1 cellular context compared by ENCODE assay signal in genomic region chr3:168095611-168096209, GRCh38.
TF ChIP-seq lines count a peak whose summit lies in the region.

A gene with protein sequence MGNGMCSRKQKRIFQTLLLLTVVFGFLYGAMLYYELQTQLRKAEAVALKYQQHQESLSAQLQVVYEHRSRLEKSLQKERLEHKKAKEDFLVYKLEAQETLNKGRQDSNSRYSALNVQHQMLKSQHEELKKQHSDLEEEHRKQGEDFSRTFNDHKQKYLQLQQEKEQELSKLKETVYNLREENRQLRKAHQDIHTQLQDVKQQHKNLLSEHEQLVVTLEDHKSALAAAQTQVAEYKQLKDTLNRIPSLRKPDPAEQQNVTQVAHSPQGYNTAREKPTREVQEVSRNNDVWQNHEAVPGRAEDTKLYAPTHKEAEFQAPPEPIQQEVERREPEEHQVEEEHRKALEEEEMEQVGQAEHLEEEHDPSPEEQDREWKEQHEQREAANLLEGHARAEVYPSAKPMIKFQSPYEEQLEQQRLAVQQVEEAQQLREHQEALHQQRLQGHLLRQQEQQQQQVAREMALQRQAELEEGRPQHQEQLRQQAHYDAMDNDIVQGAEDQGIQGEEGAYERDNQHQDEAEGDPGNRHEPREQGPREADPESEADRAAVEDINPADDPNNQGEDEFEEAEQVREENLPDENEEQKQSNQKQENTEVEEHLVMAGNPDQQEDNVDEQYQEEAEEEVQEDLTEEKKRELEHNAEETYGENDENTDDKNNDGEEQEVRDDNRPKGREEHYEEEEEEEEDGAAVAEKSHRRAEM (minus strand): TSS chr3:168095924. CDS start chr3:168095285, 639 bp downstream.

TF ChIP-seq in GM12878, 131 proteins besides CTCF, POLR2A, EP300 and RAD21 (continued from another document and continues in another):
- TF ChIP-seq, protein P1, sequence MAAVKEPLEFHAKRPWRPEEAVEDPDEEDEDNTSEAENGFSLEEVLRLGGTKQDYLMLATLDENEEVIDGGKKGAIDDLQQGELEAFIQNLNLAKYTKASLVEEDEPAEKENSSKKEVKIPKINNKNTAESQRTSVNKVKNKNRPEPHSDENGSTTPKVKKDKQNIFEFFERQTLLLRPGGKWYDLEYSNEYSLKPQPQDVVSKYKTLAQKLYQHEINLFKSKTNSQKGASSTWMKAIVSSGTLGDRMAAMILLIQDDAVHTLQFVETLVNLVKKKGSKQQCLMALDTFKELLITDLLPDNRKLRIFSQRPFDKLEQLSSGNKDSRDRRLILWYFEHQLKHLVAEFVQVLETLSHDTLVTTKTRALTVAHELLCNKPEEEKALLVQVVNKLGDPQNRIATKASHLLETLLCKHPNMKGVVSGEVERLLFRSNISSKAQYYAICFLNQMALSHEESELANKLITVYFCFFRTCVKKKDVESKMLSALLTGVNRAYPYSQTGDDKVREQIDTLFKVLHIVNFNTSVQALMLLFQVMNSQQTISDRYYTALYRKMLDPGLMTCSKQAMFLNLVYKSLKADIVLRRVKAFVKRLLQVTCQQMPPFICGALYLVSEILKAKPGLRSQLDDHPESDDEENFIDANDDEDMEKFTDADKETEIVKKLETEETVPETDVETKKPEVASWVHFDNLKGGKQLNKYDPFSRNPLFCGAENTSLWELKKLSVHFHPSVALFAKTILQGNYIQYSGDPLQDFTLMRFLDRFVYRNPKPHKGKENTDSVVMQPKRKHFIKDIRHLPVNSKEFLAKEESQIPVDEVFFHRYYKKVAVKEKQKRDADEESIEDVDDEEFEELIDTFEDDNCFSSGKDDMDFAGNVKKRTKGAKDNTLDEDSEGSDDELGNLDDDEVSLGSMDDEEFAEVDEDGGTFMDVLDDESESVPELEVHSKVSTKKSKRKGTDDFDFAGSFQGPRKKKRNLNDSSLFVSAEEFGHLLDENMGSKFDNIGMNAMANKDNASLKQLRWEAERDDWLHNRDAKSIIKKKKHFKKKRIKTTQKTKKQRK (IDR thresholded peaks at IDR 0.05; ENCODE audit: low read depth, low read length): no peak
- no peak for TF ChIP-seq ZSCAN29 (IDR thresholded peaks at IDR 0.05)
- peak; percentile 20 for TF ChIP-seq NR2F1 (conservative IDR thresholded peaks at IDR 0.05)
- TF ChIP-seq GABPA (IDR thresholded peaks at IDR 0.05; ENCODE audit: low read depth): peak; percentile 67; the same call in 1 of the 2 replicates
- TF ChIP-seq, protein P2, sequence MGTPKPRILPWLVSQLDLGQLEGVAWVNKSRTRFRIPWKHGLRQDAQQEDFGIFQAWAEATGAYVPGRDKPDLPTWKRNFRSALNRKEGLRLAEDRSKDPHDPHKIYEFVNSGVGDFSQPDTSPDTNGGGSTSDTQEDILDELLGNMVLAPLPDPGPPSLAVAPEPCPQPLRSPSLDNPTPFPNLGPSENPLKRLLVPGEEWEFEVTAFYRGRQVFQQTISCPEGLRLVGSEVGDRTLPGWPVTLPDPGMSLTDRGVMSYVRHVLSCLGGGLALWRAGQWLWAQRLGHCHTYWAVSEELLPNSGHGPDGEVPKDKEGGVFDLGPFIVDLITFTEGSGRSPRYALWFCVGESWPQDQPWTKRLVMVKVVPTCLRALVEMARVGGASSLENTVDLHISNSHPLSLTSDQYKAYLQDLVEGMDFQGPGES (IDR thresholded peaks at IDR 0.05): peak; percentile 73; the same call in 1 of the 2 replicates
- TF ChIP-seq BACH1 (IDR thresholded peaks at IDR 0.05; ENCODE audit: borderline replicate concordance): peak; percentile 62; the same call in 1 of the 2 replicates
- peak; percentile 54; the same call in 1 of the 2 replicates for TF ChIP-seq SIN3A (IDR thresholded peaks at IDR 0.05; ENCODE audit: low read depth, low read length)
- TF ChIP-seq, protein P3, sequence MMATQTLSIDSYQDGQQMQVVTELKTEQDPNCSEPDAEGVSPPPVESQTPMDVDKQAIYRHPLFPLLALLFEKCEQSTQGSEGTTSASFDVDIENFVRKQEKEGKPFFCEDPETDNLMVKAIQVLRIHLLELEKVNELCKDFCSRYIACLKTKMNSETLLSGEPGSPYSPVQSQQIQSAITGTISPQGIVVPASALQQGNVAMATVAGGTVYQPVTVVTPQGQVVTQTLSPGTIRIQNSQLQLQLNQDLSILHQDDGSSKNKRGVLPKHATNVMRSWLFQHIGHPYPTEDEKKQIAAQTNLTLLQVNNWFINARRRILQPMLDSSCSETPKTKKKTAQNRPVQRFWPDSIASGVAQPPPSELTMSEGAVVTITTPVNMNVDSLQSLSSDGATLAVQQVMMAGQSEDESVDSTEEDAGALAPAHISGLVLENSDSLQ (IDR thresholded peaks at IDR 0.05): peak; percentile 98
- TF ChIP-seq IKZF2 (IDR thresholded peaks at IDR 0.05): peak; percentile 1 to 33; a peak in 2 of 4 replicates
- TF ChIP-seq NFYA (IDR thresholded peaks at IDR 0.05; ENCODE audit: borderline replicate concordance, low read depth, low read length): no peak
- TF ChIP-seq MXI1 (IDR thresholded peaks at IDR 0.05; ENCODE audit: low read depth, low read length): no peak; the same call in 1 of the 2 replicates
- TF ChIP-seq KLF5 (IDR thresholded peaks at IDR 0.05; ENCODE audit: partially characterized antibody): no peak
- no peak for TF ChIP-seq REST (IDR thresholded peaks at IDR 0.05; ENCODE audit: low read depth, low read length)
- TF ChIP-seq SMAD5 (IDR thresholded peaks at IDR 0.05; ENCODE audit: low read depth): no peak
- no peak for TF ChIP-seq NFXL1 (IDR thresholded peaks at IDR 0.05; ENCODE audit: borderline replicate concordance)
- no peak for TF ChIP-seq WRNIP1 (IDR thresholded peaks at IDR 0.05; ENCODE audit: borderline replicate concordance, low read depth, low read length)
- no peak for TF ChIP-seq NR2C1 (IDR thresholded peaks at IDR 0.05)
- TF ChIP-seq FOS (IDR thresholded peaks at IDR 0.05; ENCODE audit: borderline replicate concordance, extremely low read depth, insufficient read length): peak; percentile 20
- peak; percentile 48; the same call in 1 of the 2 replicates for TF ChIP-seq ZBTB40 (IDR thresholded peaks at IDR 0.05; ENCODE audit: borderline replicate concordance)
- TF ChIP-seq NFIC (IDR thresholded peaks at IDR 0.05; ENCODE audit: low read depth, low read length): no peak
- TF ChIP-seq, protein P4, sequence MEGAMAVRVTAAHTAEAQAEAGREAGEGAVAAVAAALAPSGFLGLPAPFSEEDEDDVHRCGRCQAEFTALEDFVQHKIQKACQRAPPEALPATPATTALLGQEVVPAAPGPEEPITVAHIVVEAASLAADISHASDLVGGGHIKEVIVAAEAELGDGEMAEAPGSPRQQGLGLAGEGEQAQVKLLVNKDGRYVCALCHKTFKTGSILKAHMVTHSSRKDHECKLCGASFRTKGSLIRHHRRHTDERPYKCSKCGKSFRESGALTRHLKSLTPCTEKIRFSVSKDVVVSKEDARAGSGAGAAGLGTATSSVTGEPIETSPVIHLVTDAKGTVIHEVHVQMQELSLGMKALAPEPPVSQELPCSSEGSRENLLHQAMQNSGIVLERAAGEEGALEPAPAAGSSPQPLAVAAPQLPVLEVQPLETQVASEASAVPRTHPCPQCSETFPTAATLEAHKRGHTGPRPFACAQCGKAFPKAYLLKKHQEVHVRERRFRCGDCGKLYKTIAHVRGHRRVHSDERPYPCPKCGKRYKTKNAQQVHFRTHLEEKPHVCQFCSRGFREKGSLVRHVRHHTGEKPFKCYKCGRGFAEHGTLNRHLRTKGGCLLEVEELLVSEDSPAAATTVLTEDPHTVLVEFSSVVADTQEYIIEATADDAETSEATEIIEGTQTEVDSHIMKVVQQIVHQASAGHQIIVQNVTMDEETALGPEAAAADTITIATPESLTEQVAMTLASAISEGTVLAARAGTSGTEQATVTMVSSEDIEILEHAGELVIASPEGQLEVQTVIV (IDR thresholded peaks at IDR 0.05; ENCODE audit: borderline replicate concordance, partially characterized antibody): peak; percentile 42
- TF ChIP-seq BMI1 (IDR thresholded peaks at IDR 0.05; ENCODE audit: borderline replicate concordance): no peak
- 0 out of 2 replicates have a peak, but pooled peaks have one; percentile 13 for TF ChIP-seq HCFC1 (IDR thresholded peaks at IDR 0.05; ENCODE audit: low read length)
- TF ChIP-seq BHLHE40 (IDR thresholded peaks at IDR 0.05; ENCODE audit: borderline replicate concordance in 1 of 2, low read depth in 2 of 2, low read length in 1 of 2): peak in 1 of 2 experiments; percentile 7; a peak in 2 of 4 replicates
- TF ChIP-seq CREM (IDR thresholded peaks at IDR 0.05; ENCODE audit: low read depth): peak; percentile 66
- TF ChIP-seq, protein P5, sequence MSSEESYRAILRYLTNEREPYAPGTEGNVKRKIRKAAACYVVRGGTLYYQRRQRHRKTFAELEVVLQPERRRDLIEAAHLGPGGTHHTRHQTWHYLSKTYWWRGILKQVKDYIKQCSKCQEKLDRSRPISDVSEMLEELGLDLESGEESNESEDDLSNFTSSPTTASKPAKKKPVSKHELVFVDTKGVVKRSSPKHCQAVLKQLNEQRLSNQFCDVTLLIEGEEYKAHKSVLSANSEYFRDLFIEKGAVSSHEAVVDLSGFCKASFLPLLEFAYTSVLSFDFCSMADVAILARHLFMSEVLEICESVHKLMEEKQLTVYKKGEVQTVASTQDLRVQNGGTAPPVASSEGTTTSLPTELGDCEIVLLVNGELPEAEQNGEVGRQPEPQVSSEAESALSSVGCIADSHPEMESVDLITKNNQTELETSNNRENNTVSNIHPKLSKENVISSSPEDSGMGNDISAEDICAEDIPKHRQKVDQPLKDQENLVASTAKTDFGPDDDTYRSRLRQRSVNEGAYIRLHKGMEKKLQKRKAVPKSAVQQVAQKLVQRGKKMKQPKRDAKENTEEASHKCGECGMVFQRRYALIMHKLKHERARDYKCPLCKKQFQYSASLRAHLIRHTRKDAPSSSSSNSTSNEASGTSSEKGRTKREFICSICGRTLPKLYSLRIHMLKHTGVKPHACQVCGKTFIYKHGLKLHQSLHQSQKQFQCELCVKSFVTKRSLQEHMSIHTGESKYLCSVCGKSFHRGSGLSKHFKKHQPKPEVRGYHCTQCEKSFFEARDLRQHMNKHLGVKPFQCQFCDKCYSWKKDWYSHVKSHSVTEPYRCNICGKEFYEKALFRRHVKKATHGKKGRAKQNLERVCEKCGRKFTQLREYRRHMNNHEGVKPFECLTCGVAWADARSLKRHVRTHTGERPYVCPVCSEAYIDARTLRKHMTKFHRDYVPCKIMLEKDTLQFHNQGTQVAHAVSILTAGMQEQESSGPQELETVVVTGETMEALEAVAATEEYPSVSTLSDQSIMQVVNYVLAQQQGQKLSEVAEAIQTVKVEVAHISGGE (CRISPR knock-in tag; IDR thresholded peaks at IDR 0.05): no peak
- peak; percentile 88 for TF ChIP-seq SP1 (IDR thresholded peaks at IDR 0.05; ENCODE audit: low read depth, low read length)
- TF ChIP-seq CEBPB (IDR thresholded peaks at IDR 0.05; ENCODE audit: borderline replicate concordance in 1 of 2, low read depth in 2 of 2, low read length in 2 of 2): no peak
- TF ChIP-seq, protein P6, sequence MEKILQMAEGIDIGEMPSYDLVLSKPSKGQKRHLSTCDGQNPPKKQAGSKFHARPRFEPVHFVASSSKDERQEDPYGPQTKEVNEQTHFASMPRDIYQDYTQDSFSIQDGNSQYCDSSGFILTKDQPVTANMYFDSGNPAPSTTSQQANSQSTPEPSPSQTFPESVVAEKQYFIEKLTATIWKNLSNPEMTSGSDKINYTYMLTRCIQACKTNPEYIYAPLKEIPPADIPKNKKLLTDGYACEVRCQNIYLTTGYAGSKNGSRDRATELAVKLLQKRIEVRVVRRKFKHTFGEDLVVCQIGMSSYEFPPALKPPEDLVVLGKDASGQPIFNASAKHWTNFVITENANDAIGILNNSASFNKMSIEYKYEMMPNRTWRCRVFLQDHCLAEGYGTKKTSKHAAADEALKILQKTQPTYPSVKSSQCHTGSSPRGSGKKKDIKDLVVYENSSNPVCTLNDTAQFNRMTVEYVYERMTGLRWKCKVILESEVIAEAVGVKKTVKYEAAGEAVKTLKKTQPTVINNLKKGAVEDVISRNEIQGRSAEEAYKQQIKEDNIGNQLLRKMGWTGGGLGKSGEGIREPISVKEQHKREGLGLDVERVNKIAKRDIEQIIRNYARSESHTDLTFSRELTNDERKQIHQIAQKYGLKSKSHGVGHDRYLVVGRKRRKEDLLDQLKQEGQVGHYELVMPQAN (conservative IDR thresholded peaks at IDR 0.05): peak; percentile 68
- TF ChIP-seq NBN (IDR thresholded peaks at IDR 0.05): no peak; the same call in 1 of the 2 replicates
